9 cellular contexts compared by ENCODE assay signal in the genomic region with DNA sequence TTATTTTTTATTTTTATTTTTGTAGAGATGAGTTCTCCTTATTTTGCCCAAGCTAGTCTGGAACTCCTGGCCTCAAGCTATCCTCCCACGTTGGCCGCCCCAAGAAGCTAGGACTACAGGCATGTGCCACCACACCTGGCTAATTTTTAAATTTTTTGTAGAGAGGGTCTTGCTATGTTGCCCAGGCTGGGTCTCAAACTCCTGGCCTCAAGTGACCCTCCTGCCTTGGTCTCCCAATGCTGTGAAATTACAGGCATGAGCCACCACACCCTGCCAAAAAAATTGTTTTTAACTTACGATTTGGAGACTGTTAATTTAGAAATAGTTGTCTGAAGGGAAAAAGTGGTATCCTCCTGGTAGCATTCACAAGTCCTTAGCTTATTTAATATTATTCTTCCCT.
"Had no signal": no experiment of that assay in that cellular context is flagged by ENCODE, and none has a peak within 500 bp of the region (broad histone marks: within the 10 kb centered on the region; RNA-seq: fewer than 3 reads in every experiment).

No MANE protein-coding gene starts in this region.

- DNase-seq: IMR-90, KBM-7 had no signal

- FAIRE-seq: H1, H54 had no signal

- H3K9ac ChIP-seq: KMS-11 had no signal

- H3K27ac ChIP-seq: HL-60, KMS-11 had no signal

- H3K4me2 ChIP-seq: GM23338, KMS-11 had no signal

- H3K4me3 ChIP-seq: GM23338, HAP-1 had no signal

- H3K27ac Mint-ChIP-seq: GM23338 had no signal

- H3K36me3 ChIP-seq: HAP-1 had no signal

- H3K4me3 Mint-ChIP-seq: GM23338 had no signal

- H2AFZ ChIP-seq: GM23338 had no signal

- H3K9me3 Mint-ChIP-seq: GM23338 had no signal

- ATAC-seq: GM23338, HCT116 had no signal

- H3K9me3 ChIP-seq: HAP-1 had no signal
